ENCODE assay signal across 8 cellular contexts in the genomic region with DNA sequence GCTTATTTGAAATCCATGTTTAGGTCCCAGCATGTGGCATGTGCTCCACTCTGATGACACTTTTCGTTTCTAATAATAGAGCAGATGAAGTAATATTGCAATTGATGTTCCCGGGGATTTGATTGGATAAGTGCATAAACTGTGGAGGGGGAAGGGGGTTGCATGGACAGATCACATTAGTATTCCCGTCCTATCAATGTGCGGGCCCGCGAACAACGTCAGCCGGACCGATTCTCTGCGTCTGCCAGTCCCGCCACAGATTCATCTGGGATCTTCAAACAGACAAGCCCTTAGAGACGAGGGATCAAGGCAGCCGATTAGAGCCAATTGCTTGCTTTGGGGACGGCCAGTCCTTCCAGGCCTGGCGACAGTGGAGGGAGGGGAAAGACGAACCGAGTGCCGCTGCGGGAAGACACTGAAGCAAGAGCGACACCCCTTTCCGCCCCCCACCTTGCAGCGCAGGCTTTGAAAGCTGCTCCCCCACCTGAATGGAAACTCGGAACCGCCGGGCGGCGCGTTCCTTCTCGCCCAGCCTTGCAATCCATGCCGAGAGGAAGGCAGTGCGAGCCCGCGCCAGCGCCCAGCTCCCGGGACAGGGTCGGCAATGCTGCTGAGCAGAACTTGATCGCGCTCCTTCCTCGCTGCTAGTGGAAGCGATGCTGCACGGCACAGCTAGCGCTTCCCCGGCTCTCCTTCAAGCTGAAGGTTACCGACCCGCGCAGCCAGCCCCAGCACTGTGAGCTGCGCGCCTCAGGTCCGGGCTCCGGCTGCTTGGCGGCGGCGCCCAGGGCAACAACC.
DNase-seq lines count a peak whose midpoint lies in the region; ATAC-seq and TF ChIP-seq lines count a peak whose summit lies in the region.

A gene (plus strand): TSS at position 247 of the 798 bp plus-strand sequence. CDS start 610 bp downstream, outside the sequence.

- H3K27ac ChIP-seq in substantia nigra (ENCODE audit: low read depth, low read length, poor library complexity, severe bottlenecking), result peak within 1 kb of the TSS; percentile 23

- ATAC-seq in GM18861 (IDR thresholded peaks at IDR 0.05; ENCODE audit: unreplicated experiment) (no peak), HG03378 (IDR thresholded peaks at IDR 0.05; ENCODE audit: unreplicated experiment) (no peak)

- DNase-seq in GM12865 (ENCODE audit: low read depth), result peak; percentile 35
- DNase-seq in NCI-H1930 (lab: John Stamatoyannopoulos, UW), result peak; percentile 13 to 27
- DNase-seq in choroid plexus epithelial cell (ENCODE audit: low read depth), result peak; percentile 53
- DNase-seq in left kidney (ENCODE audit: low read depth, low spot score), result peak; percentile 90
- peak in 30 of 49 donors; percentile 1 to 80 (median 37) for DNase-seq in substantia nigra (lab: John Stamatoyannopoulos, UW)
- DNase-seq in activated CD8-positive, alpha-beta memory T cell treated with anti-CD3 and anti-CD28 coated beads for 24 hours, result no peak

- H3K4me3 ChIP-seq in GM12865 (ENCODE audit: low read depth, low read length) (no peak within 1 kb of the TSS), choroid plexus epithelial cell (ENCODE audit: low read depth, low read length) (peak within 1 kb of the TSS; percentile 51)

- TF ChIP-seq CTCF in GM12865 (IDR thresholded peaks at IDR 0.05; ENCODE audit: insufficient read depth, low read depth, low read length, missing control alignments) (no peak), choroid plexus epithelial cell (conservative IDR thresholded peaks at IDR 0.05; ENCODE audit: low read depth, low read length) (no peak)
